In genomic region chr5:149489605-149490037, GRCh38 we compare ENCODE assay signal across 13 cellular contexts.
DNase-seq lines count a peak whose midpoint lies in the region; ATAC-seq, FAIRE-seq and TF ChIP-seq lines count a peak whose summit lies in the region.
"Had no signal": no experiment of that assay in that cellular context is flagged by ENCODE, and none has a peak within 500 bp of the region (broad histone marks: within the 10 kb centered on the region; RNA-seq: fewer than 3 reads in every experiment).

No MANE protein-coding gene starts in this region.

- DNase-seq in EH (ENCODE audit: low read depth) = peak; percentile 91
- peak; percentile 57 for DNase-seq in PC-3
- peak; percentile 62 for DNase-seq in endothelial cell of umbilical vein (ENCODE audit: low read depth, low spot score)
- peak; percentile 33 for DNase-seq in myocyte (ENCODE audit: low read depth)
- DNase-seq in NCI-H2107 (lab: John Stamatoyannopoulos, UW) = no peak
- no peak for DNase-seq in AG08395 (ENCODE audit: low spot score)
- DNase-seq in AG08396 (ENCODE audit: low spot score) = no peak
- DNase-seq: CD4-positive, alpha-beta memory T cell; naive B cell; stimulated activated CD4-positive, alpha-beta T cell treated with anti-CD3 and anti-CD28 coated beads, Interleukin-1b, Interleukin-23, amount 100 ng/mL, for 48 hours had no signal

- dilution Hi-C loops in endothelial cell of umbilical vein (cut with MboI; ENCODE audit: extremely low pct_ligation_motif_present, low sequenced_read_pairs) = no loop called here

- H3K4me1 ChIP-seq in PC-3 (ENCODE audit: insufficient read depth, low read length) = peaks cover 88% of the 10 kb centered on the region
- peaks cover 22% of the 10 kb centered on the region for H3K4me1 ChIP-seq in endothelial cell of umbilical vein (ENCODE audit: control insufficient read depth, extremely low read depth, insufficient read depth, low read length)

- CTCF ChIA-PET in PC-3 (lab: Charles Lee) = no interaction called here
- CTCF ChIA-PET in endothelial cell of umbilical vein (lab: Charles Lee) = no interaction called here

- peak overlapping the region; percentile 25; the same call in 1 of the 2 replicates for H3K9ac ChIP-seq in PC-3 (ENCODE audit: low read length)
- H3K9ac ChIP-seq in endothelial cell of umbilical vein (replicated peaks; ENCODE audit: extremely low read depth, insufficient read depth, low read length) = no peak overlapping the region

- H4K20me1 ChIP-seq in PC-3 (ENCODE audit: low read length) (no peaks in the 10 kb centered on the region), endothelial cell of umbilical vein (replicated peaks; ENCODE audit: control insufficient read depth, extremely low read depth, insufficient read depth, low read length) (no peaks in the 10 kb centered on the region)

- H3K9me2 ChIP-seq in PC-3 (replicated peaks; ENCODE audit: low read length) = no peaks in the 10 kb centered on the region

- peaks cover 48% of the 10 kb centered on the region for H3F3A ChIP-seq in PC-3 (ENCODE audit: low read length, unreplicated experiment)

- intact Hi-C loops in PC-3 (cut with micrococcal nuclease) = loop anchor here (5.0 kb wide), 1 partner anchor 128 kb away; no protein-coding TSS in a partner anchor
- intact Hi-C loops in endothelial cell of umbilical vein (cut with micrococcal nuclease) = no loop called here

- FAIRE-seq in endothelial cell of umbilical vein (lab: Jason Lieb, UNC) = no peak

- POLR2A ChIA-PET in PC-3 (lab: Charles Lee; ENCODE audit: unreplicated experiment) (no interaction called here), endothelial cell of umbilical vein (lab: Charles Lee) (no interaction called here)

- no peak for TF ChIP-seq CTCF in PC-3 (conservative IDR thresholded peaks at IDR 0.05; ENCODE audit: low read depth, low read length)
- no peak for TF ChIP-seq CTCF in endothelial cell of umbilical vein (IDR thresholded peaks at IDR 0.05; ENCODE audit: extremely low read depth in 1 of 2, insufficient read depth in 1 of 2, low read depth in 1 of 2, low read length in 2 of 2)

- H3K36me3 ChIP-seq in PC-3 (ENCODE audit: low read depth, low read length) (peaks cover 15% of the 10 kb centered on the region), endothelial cell of umbilical vein (ENCODE audit: control insufficient read depth in 2 of 2, extremely low read depth in 1 of 2, insufficient read depth in 2 of 2, low read length in 2 of 2) (peaks cover 0 to 2% of the 10 kb centered on the region in 2 experiments)

- H3K79me2 ChIP-seq in PC-3 (ENCODE audit: low read length) (peaks cover 5% of the 10 kb centered on the region; the same call in 1 of the 2 replicates), endothelial cell of umbilical vein (ENCODE audit: control insufficient read depth, insufficient read depth, low read length) (no peaks in the 10 kb centered on the region)

- no peaks in the 10 kb centered on the region for H3K9me3 ChIP-seq in PC-3 (ENCODE audit: low read length)
- no peaks in the 10 kb centered on the region for H3K9me3 ChIP-seq in endothelial cell of umbilical vein (replicated peaks; ENCODE audit: control insufficient read depth, insufficient read depth, low read length)
- H3K9me3 ChIP-seq: gastrocnemius medialis had no signal

- H3K4me2 ChIP-seq in PC-3 (ENCODE audit: low read length) (peak overlapping the region; percentile 46), endothelial cell of umbilical vein (ENCODE audit: insufficient read depth, low read length) (no peak overlapping the region)

- H2AFZ ChIP-seq in PC-3 (ENCODE audit: low read length) = no peak overlapping the region
- H2AFZ ChIP-seq in endothelial cell of umbilical vein (ENCODE audit: low read depth, low read length) = no peak overlapping the region

- ATAC-seq in PC-3 = no peak
- no peak for ATAC-seq in GM21737 (IDR thresholded peaks at IDR 0.05; ENCODE audit: unreplicated experiment)
- ATAC-seq: activated naive CD4-positive, alpha-beta T cell treated with anti-CD3 and anti-CD28 coated beads, Interleukin-2, amount 50 U/mL, for 72 hours; gastrocnemius medialis had no signal

- H3K27me3 ChIP-seq in PC-3 (ENCODE audit: low read length) = no peaks in the 10 kb centered on the region
- H3K27me3 ChIP-seq in endothelial cell of umbilical vein (ENCODE audit: control insufficient read depth in 2 of 2, insufficient read depth in 2 of 2, low read length in 2 of 2) = no peaks in the 10 kb centered on the region
- H3K27me3 ChIP-seq: gastrocnemius medialis had no signal

- H3K9me1 ChIP-seq in endothelial cell of umbilical vein (replicated peaks; ENCODE audit: control insufficient read depth, extremely low read depth, insufficient read depth, low read length) = no peaks in the 10 kb centered on the region

- BruUV-seq in PC-3 (replicated peaks; lab: Mats Ljungman, UMichigan) (no TSS peak), endothelial cell of umbilical vein (replicated peaks; lab: Mats Ljungman, UMichigan) (no TSS peak)

- TF ChIP-seq POLR2A in endothelial cell of umbilical vein (IDR thresholded peaks at IDR 0.05; ENCODE audit: low read depth, low read length) = no peak

- peak overlapping the region; percentile 94 for H3K27ac ChIP-seq in PC-3 (ENCODE audit: low read length)
- H3K27ac ChIP-seq in endothelial cell of umbilical vein (ENCODE audit: insufficient read depth, low read depth, low read length) = no peak overlapping the region

- H3K4me3 ChIP-seq in PC-3 (ENCODE audit: low read length) = no peak overlapping the region
- no peak overlapping the region for H3K4me3 ChIP-seq in endothelial cell of umbilical vein (replicated peaks in 1 of 3; ENCODE audit: insufficient read depth in 1 of 3, low read depth in 1 of 3, low read length in 3 of 3)
- H3K4me3 ChIP-seq: gastrocnemius medialis had no signal

TF ChIP-seq in endothelial cell of umbilical vein, 7 proteins besides CTCF, POLR2A, EP300 and RAD21:
- no peak for TF ChIP-seq MYC (IDR thresholded peaks at IDR 0.05; ENCODE audit: low read depth, low read length)
- no peak for TF ChIP-seq EZH2 (IDR thresholded peaks at IDR 0.05; ENCODE audit: borderline replicate concordance, low read depth, low read length, severe bottlenecking)

Comparison
In these comparisons a context has a peak if more than half of its experiments do, and no peak if none do; other contexts are left out.
1. DNase-seq: peak in EH (single experiment), PC-3 (single experiment), endothelial cell of umbilical vein (single experiment) and myocyte (single experiment); none in NCI-H2107 (single experiment), AG08395 (single experiment) and AG08396 (single experiment).